In the genomic region with DNA sequence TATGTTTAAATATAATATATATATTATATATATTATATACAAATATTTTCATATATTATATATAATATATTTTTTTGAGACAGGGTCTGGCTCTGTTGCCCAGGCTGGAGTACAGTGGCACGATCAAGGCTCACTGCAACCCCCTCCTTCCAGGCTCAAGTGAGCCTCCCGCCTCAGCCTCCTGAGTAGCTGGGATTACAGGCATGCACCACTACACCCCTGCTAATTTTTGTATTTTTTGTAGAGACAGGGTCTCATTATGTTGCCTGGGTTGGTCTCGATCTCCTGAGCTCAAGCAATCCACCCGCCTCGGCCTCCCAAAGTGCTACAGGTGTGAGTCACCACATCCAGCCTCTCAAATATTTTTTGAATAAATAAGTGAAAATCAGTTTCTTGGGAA, we compare ENCODE assay signal across 18 cellular contexts.
"Had no signal": no experiment of that assay in that cellular context is flagged by ENCODE, and none has a peak within 500 bp of the region (broad histone marks: within the 10 kb centered on the region; RNA-seq: fewer than 3 reads in every experiment).

No MANE protein-coding gene starts in this region.

- ATAC-seq: esophagus mucosa; heart left ventricle; left colon; pancreas; right cardiac atrium; stimulated activated memory B cell treated with anti-CD40 and anti-IgM and Interleukin-4, amounts not matched to agents 10 μg/mL and 1 μg/mL and 100 μg/mL, for 72 hours had no signal

- H3K36me3 ChIP-seq: heart left ventricle, pancreas, tibial nerve had no signal

- H3K9me3 Mint-ChIP-seq: nephron; stimulated activated memory B cell treated with anti-CD40 and anti-IgM and Interleukin-4, amounts not matched to agents 10 μg/mL and 1 μg/mL and 100 μg/mL, for 72 hours; stimulated activated naive CD8-positive, alpha-beta T cell treated with anti-CD3 and anti-CD28 coated beads, Interleukin-15, Interleukin-2, amounts not matched to agents 100 ng/mL and 50 ng/mL, for 24 hours had no signal

- H3K27ac ChIP-seq: heart left ventricle, pancreas, testis, tibial nerve had no signal

- H3K27ac Mint-ChIP-seq: naive B cell; nephron; progenitor cell of endocrine pancreas; stimulated activated memory B cell treated with anti-CD40 and anti-IgM and Interleukin-4, amounts not matched to agents 10 μg/mL and 1 μg/mL and 100 μg/mL, for 72 hours; stimulated activated naive CD8-positive, alpha-beta T cell treated with anti-CD3 and anti-CD28 coated beads, Interleukin-15, Interleukin-2, amounts not matched to agents 100 ng/mL and 50 ng/mL, for 24 hours had no signal

- DNase-seq: effector memory CD4-positive, alpha-beta T cell; heart left ventricle; hippocampal formation; left colon; mesendoderm; naive B cell; occipital lobe; pancreas; right cardiac atrium; small intestine; stimulated activated CD4-positive, alpha-beta T cell treated with anti-CD3 and anti-CD28 coated beads, Interleukin-4, amount 100 ng/mL, for 1 hour; testis had no signal

- H3K4me3 Mint-ChIP-seq: naive B cell; nephron; stimulated activated memory B cell treated with anti-CD40 and anti-IgM and Interleukin-4, amounts not matched to agents 10 μg/mL and 1 μg/mL and 100 μg/mL, for 72 hours; stimulated activated naive CD8-positive, alpha-beta T cell treated with anti-CD3 and anti-CD28 coated beads, Interleukin-15, Interleukin-2, amounts not matched to agents 100 ng/mL and 50 ng/mL, for 24 hours had no signal

- H3K4me1 Mint-ChIP-seq: naive B cell; nephron; stimulated activated memory B cell treated with anti-CD40 and anti-IgM and Interleukin-4, amounts not matched to agents 10 μg/mL and 1 μg/mL and 100 μg/mL, for 72 hours had no signal

- H3K27me3 Mint-ChIP-seq: stimulated activated naive CD8-positive, alpha-beta T cell treated with anti-CD3 and anti-CD28 coated beads, Interleukin-15, Interleukin-2, amounts not matched to agents 100 ng/mL and 50 ng/mL, for 24 hours had no signal

- H3K4me3 ChIP-seq: heart left ventricle, pancreas, testis, tibial nerve had no signal

- H3K36me3 Mint-ChIP-seq: naive B cell; stimulated activated memory B cell treated with anti-CD40 and anti-IgM and Interleukin-4, amounts not matched to agents 10 μg/mL and 1 μg/mL and 100 μg/mL, for 72 hours had no signal

- H3K9me3 ChIP-seq: heart left ventricle, pancreas, testis, tibial nerve had no signal

- H3K4me1 ChIP-seq: heart left ventricle, pancreas, testis, tibial nerve had no signal
